Comparison of ENCODE assay signal across 22 cellular contexts in the genomic region with DNA sequence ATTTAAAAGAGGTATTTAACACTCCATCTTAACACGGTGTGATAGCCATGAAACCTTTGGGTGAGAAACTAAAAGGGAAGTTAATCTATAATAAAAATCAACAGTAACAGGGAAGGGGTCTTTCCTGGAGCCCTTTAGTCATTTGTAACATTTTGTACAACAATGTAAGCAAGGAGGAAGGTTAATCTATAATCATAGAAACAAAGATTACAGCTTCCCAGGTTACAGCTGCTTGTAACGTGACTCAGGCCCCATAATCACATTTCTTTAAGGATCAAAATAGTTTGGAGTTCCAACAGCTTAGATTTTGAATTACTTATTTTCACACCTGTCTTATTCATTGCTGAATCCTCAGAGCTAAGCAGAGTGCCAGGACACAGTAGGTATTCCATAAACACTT. TPM values are rescaled to one million over a fixed set of nuclear protein-coding genes. Genes with fewer than 3 reads are reported as not detected.
DNase-seq lines count a peak whose midpoint lies in the region; ATAC-seq and TF ChIP-seq lines count a peak whose summit lies in the region.
"Had no signal": no experiment of that assay in that cellular context is flagged by ENCODE, and none has a peak within 500 bp of the region (broad histone marks: within the 10 kb centered on the region; RNA-seq: fewer than 3 reads in every experiment).

No MANE protein-coding gene starts in this region.

- peak; percentile 65 for ATAC-seq in mucosa of descending colon
- ATAC-seq: A549, GM12878 had no signal

- WGBS in hepatocyte (ENCODE audit: low lambda C conversion rate, missing lambda C conversion rate): 52% methylated on average over 2 of the region's 2 CpGs

- no peak overlapping the region for H3K4me3 ChIP-seq in hepatocyte
- H3K4me3 ChIP-seq in mucosa of descending colon: no peak overlapping the region
- H3K4me3 ChIP-seq: A549; BLaER1 treated with 17β-estradiol and CSF1 and Interleukin-3, amounts not matched to agents 10 nM and 100 nM; GM12878; GM23248 had no signal

- no peak overlapping the region for H3K4me2 ChIP-seq in hepatocyte
- H3K4me2 ChIP-seq: A549; BLaER1 treated with 17β-estradiol and CSF1 and Interleukin-3, amounts not matched to agents 10 nM and 100 nM had no signal

- peak overlapping the region; percentile 6 for H3K27ac ChIP-seq in hepatocyte
- H3K27ac ChIP-seq: A549; BLaER1 treated with 17β-estradiol and CSF1 and Interleukin-3, amounts not matched to agents 10 nM and 100 nM; GM23248 had no signal

- no peaks in the 10 kb centered on the region for H3K9me3 ChIP-seq in hepatocyte (ENCODE audit: low read depth)
- H3K9me3 ChIP-seq in mucosa of descending colon: no peaks in the 10 kb centered on the region
- H3K9me3 ChIP-seq: A549; BE2C; BLaER1 treated with 17β-estradiol and CSF1 and Interleukin-3, amounts not matched to agents 10 nM and 100 nM had no signal

- H2AFZ ChIP-seq in hepatocyte: no peak overlapping the region
- H2AFZ ChIP-seq: GM23248 had no signal

- no peaks in the 10 kb centered on the region for H4K20me1 ChIP-seq in hepatocyte (ENCODE audit: insufficient read depth, poor library complexity, severe bottlenecking)
- H4K20me1 ChIP-seq: BLaER1 treated with 17β-estradiol and CSF1 and Interleukin-3, amounts not matched to agents 10 nM and 100 nM had no signal

- H3K9me2 ChIP-seq in hepatocyte (replicated peaks; ENCODE audit: insufficient read depth): no peaks in the 10 kb centered on the region

- no peaks in the 10 kb centered on the region for H3K27me3 ChIP-seq in hepatocyte
- H3K27me3 ChIP-seq: BE2C; BLaER1 treated with 17β-estradiol and CSF1 and Interleukin-3, amounts not matched to agents 10 nM and 100 nM had no signal

- TF ChIP-seq CTCF in hepatocyte (IDR thresholded peaks at IDR 0.05; ENCODE audit: poor library complexity): no peak
- no peak for TF ChIP-seq CTCF in mucosa of descending colon (IDR thresholded peaks at IDR 0.05)
- TF ChIP-seq CTCF in GM20000 (IDR thresholded peaks at IDR 0.05; ENCODE audit: extremely low read depth, missing control alignments): no peak

- H3K79me2 ChIP-seq in hepatocyte: no peaks in the 10 kb centered on the region

- intact Hi-C loops in mucosa of descending colon (cut with DNase I, micrococcal nuclease): no loop called here

- no peak for DNase-seq in hepatocyte (ENCODE audit: low spot score)
- no peak for DNase-seq in mucosa of descending colon
- peak; percentile 84 for DNase-seq in renal cortical epithelial cell (ENCODE audit: low read depth)
- DNase-seq in dermis blood vessel endothelial cell: no peak
- DNase-seq in GM20000 (ENCODE audit: low spot score): no peak
- no peak for DNase-seq in SKM-1 (lab: John Stamatoyannopoulos, UW; ENCODE audit: unreplicated experiment)
- DNase-seq: 8988T; ACHN; AML-193; BE2C; CD4-positive, alpha-beta T cell; CD8-positive, alpha-beta memory T cell; DMS 273 treated with DMSO at 0.1 percent for 48 hours; DMS79; EL; GDM1; GM23248; H7; HCEC 1CT had no signal

- H3K4me1 ChIP-seq in hepatocyte (ENCODE audit: insufficient read depth): no peaks in the 10 kb centered on the region
- H3K4me1 ChIP-seq in mucosa of descending colon (ENCODE audit: low read depth): no peaks in the 10 kb centered on the region
- H3K4me1 ChIP-seq: A549; BE2C; BLaER1 treated with 17β-estradiol and CSF1 and Interleukin-3, amounts not matched to agents 10 nM and 100 nM had no signal

- H3K36me3 ChIP-seq in hepatocyte (replicated peaks; ENCODE audit: insufficient read depth, low read depth): no peaks in the 10 kb centered on the region
- no peaks in the 10 kb centered on the region for H3K36me3 ChIP-seq in mucosa of descending colon (ENCODE audit: low read depth)
- H3K36me3 ChIP-seq: BE2C had no signal

RNA-seq across cellular contexts. Expression of a gene that starts 17.9 kb away (rescaled TPM):
- total RNA-seq in hepatocyte (0.13 TPM in 1 of 2 replicates, not detected in the other), mucosa of descending colon (1 to 10 TPM in 1 of 3 donors, under 1 TPM in 2; 0.41 to 1.7 (median 0.75) TPM), renal cortical epithelial cell (0.30 and 0.69 TPM in 2 replicates), dermis blood vessel endothelial cell (0.88 and 1.2 TPM in 2 replicates)
- 0.97 TPM in 1 of 2 replicates, not detected in the other for polyA plus RNA-seq in hepatocyte
- total RNA-seq: CD4-positive, alpha-beta T cell; CD8-positive, alpha-beta memory T cell; GM23248 had no signal
- polyA plus RNA-seq: CD8-positive, alpha-beta memory T cell had no signal
